In genomic region chr12:114684870-114685273, GRCh38 we compare ENCODE assay signal across 9 cellular contexts. TPM values are rescaled to one million over a fixed set of nuclear protein-coding genes. Genes with fewer than 3 reads are reported as not detected.
DNase-seq lines count a peak whose midpoint lies in the region; ATAC-seq, FAIRE-seq and TF ChIP-seq lines count a peak whose summit lies in the region.
"Had no signal": no experiment of that assay in that cellular context is flagged by ENCODE, and none has a peak within 500 bp of the region (broad histone marks: within the 10 kb centered on the region; RNA-seq: fewer than 3 reads in every experiment).

No MANE protein-coding gene starts in this region.

- peaks cover 4 to 22% of the 10 kb centered on the region in 2 experiments; a peak in 3 of 5 replicates for H3K9me3 Mint-ChIP-seq in H9
- peaks cover 4% of the 10 kb centered on the region for H3K9me3 Mint-ChIP-seq in activated T-helper 17 cell treated with anti-CD3 and anti-CD28 coated beads, Interleukin-2, amount 50 U/mL, for 72 hours

- H4K5ac ChIP-seq in H9 (ENCODE audit: insufficient read length, low read depth, low read length), result no peak overlapping the region

- H3K4me1 ChIP-seq in H9 (ENCODE audit: insufficient read depth, low read length) (no peaks in the 10 kb centered on the region), iPS-15b (ENCODE audit: control insufficient read depth, insufficient read depth, low read length) (peaks cover 7% of the 10 kb centered on the region), skeletal muscle tissue (ENCODE audit: control insufficient read depth in 3 of 3, insufficient read depth in 3 of 3, low read length in 3 of 3) (peaks cover 8 to 26% (median 15%) of the 10 kb centered on the region in 3 donors)

- no peak overlapping the region for H3K27ac ChIP-seq in H9 (ENCODE audit: insufficient read length, low read depth, low read length)
- peak overlapping the region; percentile 98 for H3K27ac ChIP-seq in skeletal muscle tissue (ENCODE audit: low read depth, low read length)

- no peak overlapping the region for H3K27ac Mint-ChIP-seq in H9
- no peak overlapping the region for H3K27ac Mint-ChIP-seq in activated T-helper 17 cell treated with anti-CD3 and anti-CD28 coated beads, Interleukin-2, amount 50 U/mL, for 72 hours

- H2BK5ac ChIP-seq in H9 (ENCODE audit: insufficient read length, low read length), result no peak overlapping the region

- no peak overlapping the region for H2BK15ac ChIP-seq in H9 (ENCODE audit: low read depth, low read length)

- no peak for TF ChIP-seq POLR2A in GM12892 (IDR thresholded peaks at IDR 0.05; ENCODE audit: low read depth, low read length)

- peak overlapping the region; percentile 57 to 80 for H3K4me3 Mint-ChIP-seq in H9
- peak overlapping the region; percentile 77 for H3K4me3 Mint-ChIP-seq in activated T-helper 17 cell treated with anti-CD3 and anti-CD28 coated beads, Interleukin-2, amount 50 U/mL, for 72 hours

- H4K91ac ChIP-seq in H9 (ENCODE audit: insufficient read length, low read depth, low read length), result no peak overlapping the region

- H4K8ac ChIP-seq in H9 (replicated peaks; ENCODE audit: insufficient read length, low read depth, low read length), result no peak overlapping the region

- peaks cover 86% of the 10 kb centered on the region for H3K27me3 ChIP-seq in H9 (ENCODE audit: insufficient read depth, low read length)
- peaks cover 91% of the 10 kb centered on the region for H3K27me3 ChIP-seq in iPS-15b (ENCODE audit: control insufficient read depth, insufficient read depth, low read length)
- H3K27me3 ChIP-seq in skeletal muscle tissue (ENCODE audit: control insufficient read depth in 3 of 3, insufficient read depth in 3 of 3, low read length in 3 of 3), result peaks cover 34 to 42% (median 35%) of the 10 kb centered on the region in 3 donors

- no peak overlapping the region for H3K18ac ChIP-seq in H9 (ENCODE audit: insufficient read length, low read depth, low read length)

- no peaks in the 10 kb centered on the region for H3K79me1 ChIP-seq in H9 (ENCODE audit: insufficient read depth, low read depth, low read length, poor library complexity, severe bottlenecking)

- no CpG with 5 or more reads among the region's 24 CpGs for WGBS in H9 (ENCODE audit: extremely low coverage, insufficient read length, low lambda C conversion rate)

- H3K79me2 ChIP-seq in H9 (ENCODE audit: insufficient read depth, low read length), result no peaks in the 10 kb centered on the region

- H2BK120ac ChIP-seq in H9 (ENCODE audit: low read depth, low read length, poor library complexity, severe bottlenecking), result no peak overlapping the region

- peaks cover 44 to 65% of the 10 kb centered on the region in 2 experiments for H3K4me1 Mint-ChIP-seq in H9
- H3K4me1 Mint-ChIP-seq in activated T-helper 17 cell treated with anti-CD3 and anti-CD28 coated beads, Interleukin-2, amount 50 U/mL, for 72 hours, result peaks cover 14% of the 10 kb centered on the region

- no peaks in the 10 kb centered on the region for H3K9me3 ChIP-seq in H9 (ENCODE audit: control insufficient read depth, low read depth, low read length)
- H3K9me3 ChIP-seq in iPS-15b (ENCODE audit: control insufficient read depth, insufficient read depth, low read length), result no peaks in the 10 kb centered on the region
- no peaks in the 10 kb centered on the region for H3K9me3 ChIP-seq in skeletal muscle tissue (ENCODE audit: control insufficient read depth in 3 of 3, low read length in 3 of 3)

- no peak overlapping the region for H3K56ac ChIP-seq in H9 (ENCODE audit: insufficient read length, low read depth, low read length)

- no peak overlapping the region for H3T11ph ChIP-seq in H9 (ENCODE audit: low read length)

- no peak overlapping the region for H3K23ac ChIP-seq in H9 (ENCODE audit: insufficient read length, low read depth, low read length)

- H3K36me3 Mint-ChIP-seq in H9 (ENCODE audit: insufficient read depth in 1 of 3, low read depth in 3 of 3), result no peaks in the 10 kb centered on the region
- H3K36me3 Mint-ChIP-seq in activated T-helper 17 cell treated with anti-CD3 and anti-CD28 coated beads, Interleukin-2, amount 50 U/mL, for 72 hours (ENCODE audit: low read depth), result peaks cover 22% of the 10 kb centered on the region

- DNase-seq in H9, result no peak
- DNase-seq in activated CD8-positive, alpha-beta memory T cell treated with anti-CD3 and anti-CD28 coated beads, Interleukin-2, amount 50 U/mL, for 48 hours, result no peak
- DNase-seq in GM12892 (ENCODE audit: insufficient read length), result no peak
- DNase-seq in stimulated activated CD4-positive, alpha-beta T cell treated with anti-CD3 and anti-CD28 coated beads, Interleukin-4, amount 100 ng/mL, for 1 hour, result no peak

- H3K4me3 ChIP-seq in iPS-15b (ENCODE audit: low read depth, low read length), result peak overlapping the region; percentile 48
- H3K4me3 ChIP-seq in skeletal muscle tissue (ENCODE audit: low read length in 3 of 3), result peak overlapping the region; percentile 77 to 91 (median 85)

- no peak for FAIRE-seq in GM12892 (lab: Jason Lieb, UNC)
- FAIRE-seq: TTC549 had no signal

- no peak for ATAC-seq in activated T-helper 17 cell treated with anti-CD3 and anti-CD28 coated beads, Interleukin-2, amount 50 U/mL, for 72 hours (replicated peaks)
- no peak for ATAC-seq in GM19467 (IDR thresholded peaks at IDR 0.05; ENCODE audit: unreplicated experiment)

- no peak overlapping the region for H2AK5ac ChIP-seq in H9 (ENCODE audit: insufficient read length, low read length)

- no peak overlapping the region for H2BK12ac ChIP-seq in H9 (ENCODE audit: insufficient read length, low read depth, low read length)

- H2BK20ac ChIP-seq in H9 (ENCODE audit: low read depth, low read length, poor library complexity, severe bottlenecking), result no peak overlapping the region

- peak overlapping the region; percentile 53 for H3K4me2 ChIP-seq in H9 (ENCODE audit: insufficient read depth, insufficient read length, low read length)

- no peak overlapping the region for H3K9ac ChIP-seq in H9 (ENCODE audit: extremely low read depth, insufficient read length, low read length)
- H3K9ac ChIP-seq in iPS-15b (ENCODE audit: low read depth, low read length), result no peak overlapping the region
- peak overlapping the region; percentile 57 to 92 (median 81) for H3K9ac ChIP-seq in skeletal muscle tissue (ENCODE audit: low read depth in 1 of 3, low read length in 3 of 3)

- no peaks in the 10 kb centered on the region for H4K20me1 ChIP-seq in H9 (ENCODE audit: control insufficient read depth, insufficient read depth, insufficient read length)

- H2AFZ ChIP-seq in H9 (ENCODE audit: low read length), result no peak overlapping the region

- peaks cover 99% of the 10 kb centered on the region for H3K27me3 Mint-ChIP-seq in H9 (ENCODE audit: low read depth)
- peaks cover 81% of the 10 kb centered on the region for H3K27me3 Mint-ChIP-seq in activated T-helper 17 cell treated with anti-CD3 and anti-CD28 coated beads, Interleukin-2, amount 50 U/mL, for 72 hours

- H3K14ac ChIP-seq in H9 (ENCODE audit: insufficient read depth, low read length), result no peak overlapping the region; the same call in 1 of the 2 replicates

- H3K4ac ChIP-seq in H9 (ENCODE audit: low read depth, low read length), result no peak overlapping the region

- peaks cover 16% of the 10 kb centered on the region for H3K23me2 ChIP-seq in H9 (ENCODE audit: insufficient read length, low read depth, low read length, poor library complexity, severe bottlenecking)

- no peak for TF ChIP-seq CTCF in H9 (conservative IDR thresholded peaks at IDR 0.05)

- no peaks in the 10 kb centered on the region for H3K36me3 ChIP-seq in iPS-15b (ENCODE audit: control insufficient read depth, insufficient read depth, low read length)
- H3K36me3 ChIP-seq in skeletal muscle tissue (ENCODE audit: control insufficient read depth in 3 of 3, insufficient read depth in 3 of 3, low read length in 3 of 3), result peaks cover 0 to 3% (median 2%) of the 10 kb centered on the region in 3 donors

RNA-seq across cellular contexts. Expression of gene TBX3, which starts 0.9 kb away (rescaled TPM):
- total RNA-seq in H9 (2021), result 0.04 and 0.07 TPM in 2 replicates
- total RNA-seq in activated T-helper 17 cell treated with anti-CD3 and anti-CD28 coated beads, Interleukin-2, amount 50 U/mL, for 72 hours, result not detected
- 16.7 TPM for total RNA-seq in skeletal muscle tissue
- polyA plus RNA-seq in GM12892 (2012; ENCODE audit: missing spikeins), result not detected

Comparison
In these comparisons a context has a peak if more than half of its experiments do, and no peak if none do; other contexts are left out.
1. H3K9ac ChIP-seq: peak in skeletal muscle tissue (3 of 3); none in H9 (single experiment) and iPS-15b (single experiment).
2. RNA of gene TBX3, which starts 0.9 kb away (total RNA-seq): 16.7 TPM in skeletal muscle tissue (single experiment); 0.04 to 0.07 TPM in H9 and not detected in activated T-helper 17 cell treated with anti-CD3 and anti-CD28 coated beads, Interleukin-2, amount 50 U/mL, for 72 hours; every median in the first group is over 10 times any median in the second.